Comparison of ENCODE assay signal across 12 cellular contexts in the genomic region with DNA sequence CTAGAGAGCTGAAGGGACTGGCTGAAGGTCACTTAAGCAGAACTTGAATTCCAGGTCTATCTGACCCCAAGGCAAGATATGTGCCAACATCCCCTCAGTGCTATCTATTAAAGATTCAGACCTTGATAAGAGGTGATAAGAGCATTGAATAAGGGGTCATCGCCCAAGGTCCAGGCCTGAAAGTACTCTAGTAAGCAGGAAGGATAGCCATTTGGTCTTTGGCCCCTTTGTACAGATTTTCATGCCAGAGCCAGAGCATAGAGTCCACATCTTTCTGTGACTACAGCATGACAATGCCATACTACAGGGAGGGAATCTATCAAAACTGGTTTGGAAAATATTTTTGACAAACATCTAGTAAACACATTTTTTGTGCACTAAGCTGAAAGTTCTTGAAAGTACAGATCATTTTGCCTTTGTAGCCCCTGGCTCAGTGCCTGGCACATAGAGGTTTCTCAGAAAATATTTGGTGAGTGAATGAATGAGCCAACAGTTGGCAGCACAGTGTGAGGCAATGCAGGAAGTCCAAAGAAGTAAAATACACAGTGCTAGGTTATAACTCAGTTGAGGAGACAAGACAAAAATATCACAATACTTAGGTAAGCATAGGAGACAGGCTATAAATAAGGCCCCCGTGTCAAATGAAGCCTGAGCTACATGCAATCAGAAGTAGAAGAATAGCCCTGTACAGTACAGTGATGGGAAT. TPM values are rescaled to one million over a fixed set of nuclear protein-coding genes. Genes with fewer than 3 reads are reported as not detected.
A peak's percentile ranks its signal among the peaks of the same experiment; 100 is the strongest.
DNase-seq lines count a peak whose midpoint lies in the region; ATAC-seq and TF ChIP-seq lines count a peak whose summit lies in the region.
"Had no signal": no experiment of that assay in that cellular context is flagged by ENCODE, and none has a peak within 500 bp of the region (broad histone marks: within the 10 kb centered on the region; RNA-seq: fewer than 3 reads in every experiment).

No MANE protein-coding gene starts in this region.

- no peaks in the 10 kb centered on the region for H3K27me3 Mint-ChIP-seq in natural killer cell treated with Interleukin-12 subunit alpha and Interleukin-12 subunit beta and Interleukin-15 and Interleukin-18, amount 100 ng/mL, for 72 hours
- peaks cover 6 to 10% of the 10 kb centered on the region in 2 donors for H3K27me3 Mint-ChIP-seq in natural killer cell (ENCODE audit: low read depth in 2 of 2)

- no peaks in the 10 kb centered on the region for H3K9me3 Mint-ChIP-seq in natural killer cell treated with Interleukin-12 subunit alpha and Interleukin-12 subunit beta and Interleukin-15 and Interleukin-18, amount 100 ng/mL, for 72 hours
- H3K9me3 Mint-ChIP-seq in natural killer cell: no peaks in the 10 kb centered on the region

- no peaks in the 10 kb centered on the region for H3K9me3 ChIP-seq in liver (ENCODE audit: control insufficient read depth in 4 of 4, low read length in 3 of 4)
- H3K9me3 ChIP-seq: BLaER1 treated with 17β-estradiol and CSF1 and Interleukin-3, amounts not matched to agents 10 nM and 100 nM had no signal

- TF ChIP-seq RAD21 in liver (IDR thresholded peaks at IDR 0.05): peak in 1 of 2 donors; percentile 30

- peak overlapping the region; percentile 82 to 85 for H3K27ac ChIP-seq in liver (ENCODE audit: low read depth in 1 of 2, low read length in 2 of 2)
- H3K27ac ChIP-seq: BLaER1 treated with 17β-estradiol and CSF1 and Interleukin-3, amounts not matched to agents 10 nM and 100 nM had no signal

- intact Hi-C loops in natural killer cell (cut with micrococcal nuclease): no loop called here

- WGBS in liver: 35% methylated on average over 2 of the region's 2 CpGs

- H3K27me3 ChIP-seq in liver (ENCODE audit: control insufficient read depth in 4 of 4, insufficient read depth in 4 of 4, low read length in 3 of 4): no peaks in the 10 kb centered on the region
- H3K27me3 ChIP-seq: BLaER1 treated with 17β-estradiol and CSF1 and Interleukin-3, amounts not matched to agents 10 nM and 100 nM had no signal

- peak overlapping the region in 1 of 2 donors; percentile 5 for H3K9ac ChIP-seq in liver (ENCODE audit: low read depth in 1 of 2, low read length in 2 of 2)
- H3K9ac ChIP-seq: BLaER1 treated with 17β-estradiol and CSF1 and Interleukin-3, amounts not matched to agents 10 nM and 100 nM had no signal

- no peaks in the 10 kb centered on the region for H3K36me3 Mint-ChIP-seq in natural killer cell treated with Interleukin-12 subunit alpha and Interleukin-12 subunit beta and Interleukin-15 and Interleukin-18, amount 100 ng/mL, for 72 hours
- no peaks in the 10 kb centered on the region for H3K36me3 Mint-ChIP-seq in natural killer cell

- in situ Hi-C loops in ACHN (cut with HindIII; ENCODE audit: low pct_ligation_motif_present, low pct_unique_long_range_greater_than_20kb, low sequenced_read_pairs): no loop called here

- peak overlapping the region; percentile 35 to 89 for H3K27ac Mint-ChIP-seq in natural killer cell treated with Interleukin-12 subunit alpha and Interleukin-12 subunit beta and Interleukin-15 and Interleukin-18, amount 100 ng/mL, for 72 hours
- H3K27ac Mint-ChIP-seq in natural killer cell: no peak overlapping the region

- peak; percentile 73 to 81 for ATAC-seq in natural killer cell treated with Interleukin-12 subunit alpha and Interleukin-12 subunit beta and Interleukin-15 and Interleukin-18, amount 100 ng/mL, for 72 hours
- ATAC-seq in natural killer cell (no peak), HG02938 (IDR thresholded peaks at IDR 0.05; ENCODE audit: unreplicated experiment) (no peak)

- no peak overlapping the region for H3K4me3 ChIP-seq in liver (ENCODE audit: low read depth in 1 of 3, low read length in 3 of 3)
- H3K4me3 ChIP-seq: BLaER1 treated with 17β-estradiol and CSF1 and Interleukin-3, amounts not matched to agents 10 nM and 100 nM had no signal

- no peak for DNase-seq in natural killer cell treated with Interleukin-12 subunit alpha and Interleukin-12 subunit beta and Interleukin-15 and Interleukin-18, amount 100 ng/mL, for 72 hours (ENCODE audit: low spot score)
- DNase-seq in natural killer cell (no peak), cerebellar cortex (ENCODE audit: low spot score) (peak; percentile 79), ACHN (no peak), NCI-H1694 treated with DMSO at 0.1 percent for 48 hours (lab: John Stamatoyannopoulos, UW) (no peak)
- no peak for DNase-seq in stimulated activated CD4-positive, alpha-beta T cell treated with anti-CD3 and anti-CD28 coated beads, Interleukin-15, amount 100 ng/mL, for 24 hours
- DNase-seq: activated gamma-delta T cell treated with Interleukin-2 at 50 U/mL for 16 hours, foreskin melanocyte, Karpas-422 had no signal

- no peaks in the 10 kb centered on the region for H3K36me3 ChIP-seq in liver (ENCODE audit: control insufficient read depth in 4 of 4, insufficient read depth in 3 of 4, low read depth in 1 of 4, low read length in 3 of 4)
- H3K36me3 ChIP-seq: BLaER1 treated with 17β-estradiol and CSF1 and Interleukin-3, amounts not matched to agents 10 nM and 100 nM had no signal

- peaks cover 44 to 49% of the 10 kb centered on the region in 2 donors for H3K4me1 Mint-ChIP-seq in natural killer cell treated with Interleukin-12 subunit alpha and Interleukin-12 subunit beta and Interleukin-15 and Interleukin-18, amount 100 ng/mL, for 72 hours (ENCODE audit: low read depth in 2 of 2)
- peaks cover 7 to 10% of the 10 kb centered on the region in 2 donors for H3K4me1 Mint-ChIP-seq in natural killer cell

- peaks cover 7 to 27% (median 17%) of the 10 kb centered on the region in 4 donors for H3K4me1 ChIP-seq in liver (ENCODE audit: control insufficient read depth in 4 of 4, insufficient read depth in 4 of 4, low read length in 3 of 4)

- no peak for TF ChIP-seq CTCF in natural killer cell (IDR thresholded peaks at IDR 0.05)
- no peak for TF ChIP-seq CTCF in liver (IDR thresholded peaks at IDR 0.05; ENCODE audit: low read depth, low read length, missing input control)

- H3K4me3 Mint-ChIP-seq in natural killer cell treated with Interleukin-12 subunit alpha and Interleukin-12 subunit beta and Interleukin-15 and Interleukin-18, amount 100 ng/mL, for 72 hours: peak overlapping the region; percentile 51
- H3K4me3 Mint-ChIP-seq in natural killer cell: no peak overlapping the region

TF ChIP-seq in liver, 16 proteins besides CTCF, POLR2A, EP300 and RAD21 (continues in another document):
- TF ChIP-seq JUND (IDR thresholded peaks at IDR 0.05): peak; percentile 63 to 69
- TF ChIP-seq SP1 (IDR thresholded peaks at IDR 0.05): peak; percentile 73
- TF ChIP-seq EGR1 (IDR thresholded peaks at IDR 0.05; ENCODE audit: low read depth in 2 of 2): no peak
- peak; percentile 52 to 65 for TF ChIP-seq RXRA (IDR thresholded peaks at IDR 0.05)
- peak; percentile 57 for TF ChIP-seq YY1 (IDR thresholded peaks at IDR 0.05)
- peak in 1 of 2 donors; percentile 30 for TF ChIP-seq GABPA (IDR thresholded peaks at IDR 0.05 in 1 of 2, conservative IDR thresholded peaks at IDR 0.05 in 1 of 2)
- TF ChIP-seq NR2F2 (IDR thresholded peaks at IDR 0.05): no peak
- peak; percentile 74 for TF ChIP-seq MAX (IDR thresholded peaks at IDR 0.05)
- TF ChIP-seq, protein P1, sequence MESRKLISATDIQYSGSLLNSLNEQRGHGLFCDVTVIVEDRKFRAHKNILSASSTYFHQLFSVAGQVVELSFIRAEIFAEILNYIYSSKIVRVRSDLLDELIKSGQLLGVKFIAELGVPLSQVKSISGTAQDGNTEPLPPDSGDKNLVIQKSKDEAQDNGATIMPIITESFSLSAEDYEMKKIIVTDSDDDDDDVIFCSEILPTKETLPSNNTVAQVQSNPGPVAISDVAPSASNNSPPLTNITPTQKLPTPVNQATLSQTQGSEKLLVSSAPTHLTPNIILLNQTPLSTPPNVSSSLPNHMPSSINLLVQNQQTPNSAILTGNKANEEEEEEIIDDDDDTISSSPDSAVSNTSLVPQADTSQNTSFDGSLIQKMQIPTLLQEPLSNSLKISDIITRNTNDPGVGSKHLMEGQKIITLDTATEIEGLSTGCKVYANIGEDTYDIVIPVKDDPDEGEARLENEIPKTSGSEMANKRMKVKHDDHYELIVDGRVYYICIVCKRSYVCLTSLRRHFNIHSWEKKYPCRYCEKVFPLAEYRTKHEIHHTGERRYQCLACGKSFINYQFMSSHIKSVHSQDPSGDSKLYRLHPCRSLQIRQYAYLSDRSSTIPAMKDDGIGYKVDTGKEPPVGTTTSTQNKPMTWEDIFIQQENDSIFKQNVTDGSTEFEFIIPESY (IDR thresholded peaks at IDR 0.05): peak; percentile 64
- TF ChIP-seq FOXA2 (IDR thresholded peaks at IDR 0.05): peak; percentile 13
- no peak for TF ChIP-seq FOXA1 (IDR thresholded peaks at IDR 0.05)
- TF ChIP-seq, protein P2, sequence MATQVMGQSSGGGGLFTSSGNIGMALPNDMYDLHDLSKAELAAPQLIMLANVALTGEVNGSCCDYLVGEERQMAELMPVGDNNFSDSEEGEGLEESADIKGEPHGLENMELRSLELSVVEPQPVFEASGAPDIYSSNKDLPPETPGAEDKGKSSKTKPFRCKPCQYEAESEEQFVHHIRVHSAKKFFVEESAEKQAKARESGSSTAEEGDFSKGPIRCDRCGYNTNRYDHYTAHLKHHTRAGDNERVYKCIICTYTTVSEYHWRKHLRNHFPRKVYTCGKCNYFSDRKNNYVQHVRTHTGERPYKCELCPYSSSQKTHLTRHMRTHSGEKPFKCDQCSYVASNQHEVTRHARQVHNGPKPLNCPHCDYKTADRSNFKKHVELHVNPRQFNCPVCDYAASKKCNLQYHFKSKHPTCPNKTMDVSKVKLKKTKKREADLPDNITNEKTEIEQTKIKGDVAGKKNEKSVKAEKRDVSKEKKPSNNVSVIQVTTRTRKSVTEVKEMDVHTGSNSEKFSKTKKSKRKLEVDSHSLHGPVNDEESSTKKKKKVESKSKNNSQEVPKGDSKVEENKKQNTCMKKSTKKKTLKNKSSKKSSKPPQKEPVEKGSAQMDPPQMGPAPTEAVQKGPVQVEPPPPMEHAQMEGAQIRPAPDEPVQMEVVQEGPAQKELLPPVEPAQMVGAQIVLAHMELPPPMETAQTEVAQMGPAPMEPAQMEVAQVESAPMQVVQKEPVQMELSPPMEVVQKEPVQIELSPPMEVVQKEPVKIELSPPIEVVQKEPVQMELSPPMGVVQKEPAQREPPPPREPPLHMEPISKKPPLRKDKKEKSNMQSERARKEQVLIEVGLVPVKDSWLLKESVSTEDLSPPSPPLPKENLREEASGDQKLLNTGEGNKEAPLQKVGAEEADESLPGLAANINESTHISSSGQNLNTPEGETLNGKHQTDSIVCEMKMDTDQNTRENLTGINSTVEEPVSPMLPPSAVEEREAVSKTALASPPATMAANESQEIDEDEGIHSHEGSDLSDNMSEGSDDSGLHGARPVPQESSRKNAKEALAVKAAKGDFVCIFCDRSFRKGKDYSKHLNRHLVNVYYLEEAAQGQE (IDR thresholded peaks at IDR 0.05): peak; percentile 33

RNA-seq across cellular contexts. Expression of gene RRAS2, which starts 15.1 kb away (rescaled TPM):
- total RNA-seq in natural killer cell treated with Interleukin-12 subunit alpha and Interleukin-12 subunit beta and Interleukin-15 and Interleukin-18, amount 100 ng/mL, for 72 hours: 100 to 1,000 TPM in 1 of 2 donors, 10 to 100 TPM in 1; 97.3 to 141 TPM
- total RNA-seq in natural killer cell (10 to 100 TPM; 62.1 to 86.7 (median 69.6) TPM), liver (10 to 100 TPM; 19.1 to 23.8 TPM)
- 10 to 100 TPM; 11.2 to 15.8 TPM for polyA plus RNA-seq in liver

Comparison
In these comparisons a context has a peak if more than half of its experiments do, and no peak if none do; other contexts are left out.
1. ATAC-seq: peak in natural killer cell treated with Interleukin-12 subunit alpha and Interleukin-12 subunit beta and Interleukin-15 and Interleukin-18, amount 100 ng/mL, for 72 hours (2 of 2); none in natural killer cell (0 of 3) and HG02938 (single experiment).
2. H3K27ac Mint-ChIP-seq: peak in natural killer cell treated with Interleukin-12 subunit alpha and Interleukin-12 subunit beta and Interleukin-15 and Interleukin-18, amount 100 ng/mL, for 72 hours (2 of 2); none in natural killer cell (0 of 2).